ENCODE assay signal across 25 cellular contexts in genomic region chr11:103086461-103086860, GRCh38. TPM values are rescaled to one million over a fixed set of nuclear protein-coding genes. Genes with fewer than 3 reads are reported as not detected.
DNase-seq lines count a peak whose midpoint lies in the region; ATAC-seq, FAIRE-seq and TF ChIP-seq lines count a peak whose summit lies in the region.
"Had no signal": no experiment of that assay in that cellular context is flagged by ENCODE, and none has a peak within 500 bp of the region (broad histone marks: within the 10 kb centered on the region; RNA-seq: fewer than 3 reads in every experiment).

No MANE protein-coding gene starts in this region.

- no peak overlapping the region for H2AK5ac ChIP-seq in IMR-90 (ENCODE audit: low read depth, low read length)

- no peak overlapping the region for H2BK120ac ChIP-seq in IMR-90 (ENCODE audit: low read depth, low read length)

- H2BK20ac ChIP-seq in IMR-90 (ENCODE audit: low read depth, low read length): no peak overlapping the region

- in situ Hi-C loops in IMR-90 (cut with MboI; ENCODE audit: low sequenced_read_pairs) (no loop called here), GM12878 (cut with MboI) (no loop called here)

- no peak overlapping the region for H3K14ac ChIP-seq in IMR-90 (replicated peaks; ENCODE audit: low read depth, low read length)

- TF ChIP-seq CTCF in D721Med (IDR thresholded peaks at IDR 0.05; ENCODE audit: insufficient read depth, missing control alignments) (no peak), IMR-90 (conservative IDR thresholded peaks at IDR 0.05; ENCODE audit: low read depth, low read length) (no peak), GM12878 (IDR thresholded peaks at IDR 0.05 in 2 of 3, conservative IDR thresholded peaks at IDR 0.05 in 1 of 3; ENCODE audit: control insufficient read depth in 2 of 3, extremely low read depth in 1 of 3, insufficient read depth in 1 of 3, low read depth in 3 of 3, low read length in 3 of 3) (no peak), dorsolateral prefrontal cortex (IDR thresholded peaks at IDR 0.05 in 54 of 56, conservative IDR thresholded peaks at IDR 0.05 in 2 of 56; ENCODE audit: low read depth in 1 of 56, partially characterized antibody in 56 of 56) (no peak)

- TF ChIP-seq POLR2A in IMR-90 (IDR thresholded peaks at IDR 0.05; ENCODE audit: low read depth, low read length) (no peak), GM12878 (IDR thresholded peaks at IDR 0.05; ENCODE audit: low read depth, low read length) (no peak)

- no peak overlapping the region for H3K9ac ChIP-seq in IMR-90 (ENCODE audit: low read depth, low read length)
- H3K9ac ChIP-seq in GM12878 (ENCODE audit: control insufficient read depth, insufficient read depth, low read length): no peak overlapping the region

- H3K4me2 ChIP-seq in IMR-90 (ENCODE audit: low read depth, low read length) (no peak overlapping the region), GM12878 (ENCODE audit: control insufficient read depth, insufficient read depth) (no peak overlapping the region)
- H3K4me2 ChIP-seq: hepatocyte had no signal

- H4K91ac ChIP-seq in IMR-90 (ENCODE audit: insufficient read depth, low read depth, low read length): no peak overlapping the region

- no peak overlapping the region for H3K4ac ChIP-seq in IMR-90 (ENCODE audit: low read depth, low read length)

- no peak overlapping the region for H4K8ac ChIP-seq in IMR-90 (ENCODE audit: low read depth in 2 of 2, low read length in 2 of 2)

- H3K79me2 ChIP-seq in GM12878 (ENCODE audit: control insufficient read depth, insufficient read depth, low read length): peaks cover 52% of the 10 kb centered on the region

- RAD21 ChIA-PET in GM12878 (lab: Charles Lee; ENCODE audit: unreplicated experiment): no interaction called here

- peaks cover 3% of the 10 kb centered on the region; the same call in 1 of the 2 replicates for H3K9me1 ChIP-seq in IMR-90 (ENCODE audit: insufficient read depth, low read length)

- intact Hi-C loops in IMR-90 (cut with micrococcal nuclease) (no loop called here), GM12878 (cut with micrococcal nuclease; ENCODE audit: unreplicated experiment) (no loop called here), dorsolateral prefrontal cortex (cut with DNase I) (no loop called here)

- H2BK15ac ChIP-seq in IMR-90 (ENCODE audit: low read depth, low read length): no peak overlapping the region

- H2AK9ac ChIP-seq in IMR-90 (replicated peaks; ENCODE audit: low read depth, low read length, poor library complexity): no peak overlapping the region

- dilution Hi-C loops in IMR-90 (cut with HindIII; ENCODE audit: low sequenced_read_pairs, unreplicated experiment): no loop called here

- FAIRE-seq in D721Med (lab: Jason Lieb, UNC) (peak; percentile 67), GM12878 (lab: Jason Lieb, UNC) (no peak)
- FAIRE-seq: urothelium cell line had no signal

- H3K9me3 ChIP-seq in IMR-90 (ENCODE audit: control insufficient read depth, insufficient read depth, low read length) (no peaks in the 10 kb centered on the region), GM12878 (replicated peaks; ENCODE audit: control insufficient read depth, insufficient read depth, low read length) (no peaks in the 10 kb centered on the region), SJCRH30 (replicated peaks) (no peaks in the 10 kb centered on the region)
- H3K9me3 ChIP-seq: prostate gland, suprapubic skin had no signal

- H4K5ac ChIP-seq in IMR-90 (ENCODE audit: low read depth, low read length): no peak overlapping the region

- no peak overlapping the region for H3K23ac ChIP-seq in IMR-90 (ENCODE audit: low read depth, low read length)

- TF ChIP-seq RAD21 in IMR-90 (IDR thresholded peaks at IDR 0.05; ENCODE audit: low read length) (no peak), GM12878 (IDR thresholded peaks at IDR 0.05; ENCODE audit: insufficient read depth, low read depth, low read length) (no peak)

- POLR2A ChIA-PET in IMR-90 (lab: Charles Lee; ENCODE audit: unreplicated experiment) (no interaction called here), GM12878 (lab: Charles Lee) (interaction anchor here (1.7 kb wide), 1 partner anchor 16 kb away, joined by 6 read pairs; no protein-coding TSS in a partner anchor)

- CTCF ChIA-PET in IMR-90 (lab: Yijun Ruan, JAX) (interaction anchor here (0.6 kb wide), 1 partner anchor 29 kb away, joined by 3 read pairs; no protein-coding TSS in a partner anchor), GM12878 (lab: Yijun Ruan, JAX) (interaction anchor here (0.6 kb wide), 1 partner anchor 1067 kb away, joined by 3 read pairs; no protein-coding TSS in a partner anchor)

- TF ChIP-seq EP300 in GM12878 (IDR thresholded peaks at IDR 0.05; ENCODE audit: borderline replicate concordance in 1 of 2, control insufficient read depth in 1 of 2, low read depth in 2 of 2, low read length in 2 of 2): no peak

- H3K18ac ChIP-seq in IMR-90 (ENCODE audit: low read depth, low read length): no peak overlapping the region

- H2AFZ ChIP-seq in IMR-90 (replicated peaks; ENCODE audit: low read length, poor library complexity) (no peak overlapping the region), GM12878 (ENCODE audit: control insufficient read depth, low read depth, low read length) (no peak overlapping the region)
- H2AFZ ChIP-seq: hepatocyte had no signal

- H3K36me3 ChIP-seq in IMR-90 (ENCODE audit: control insufficient read depth, insufficient read depth, low read length): peaks cover 10% of the 10 kb centered on the region
- peaks cover 0 to 5% of the 10 kb centered on the region in 2 experiments; a peak in 2 of 4 replicates for H3K36me3 ChIP-seq in GM12878 (ENCODE audit: control insufficient read depth in 2 of 2, insufficient read depth in 2 of 2, low read length in 1 of 2)
- peaks cover 14% of the 10 kb centered on the region for H3K36me3 ChIP-seq in SJCRH30
- H3K36me3 ChIP-seq: prostate gland had no signal

- H3K4me3 ChIP-seq in IMR-90 (ENCODE audit: insufficient read depth, low read depth, low read length) (no peak overlapping the region), GM12878 (no peak overlapping the region), SJCRH30 (no peak overlapping the region), dorsolateral prefrontal cortex (no peak overlapping the region)
- H3K4me3 ChIP-seq: hepatocyte, prostate gland, skin epidermis, suprapubic skin had no signal

- DNase-seq in D721Med (ENCODE audit: insufficient read length, low spot score) (no peak), IMR-90 (peak; percentile 36), GM12878 (ENCODE audit: low read depth, low spot score) (no peak), iris pigment epithelial cell (ENCODE audit: low read depth) (peak; percentile 63), ecto neural progenitor cell (ENCODE audit: low spot score) (no peak), SJCRH30 (no peak), NCI-H446 (lab: John Stamatoyannopoulos, UW) (no peak), dorsolateral prefrontal cortex (no peak)
- DNase-seq: activated CD4-positive, alpha-beta T cell treated with anti-CD3 and anti-CD28 coated beads, Interleukin-2, amount 10 ng/mL, durations not matched to agents 24 days and 14 days; activated CD8-positive, alpha-beta memory T cell treated with anti-CD3 and anti-CD28 coated beads, Interleukin-2, amount 50 U/mL, for 48 hours; activated effector memory CD4-positive, alpha-beta T cell treated with Interleukin-2 at 50 U/mL for 16 hours; CD4-positive, alpha-beta T cell; DMS 273 treated with DMSO at 0.1 percent for 48 hours; GDM1; NCI-H1092; NCI-H187 treated with DMSO at 0.1 percent for 48 hours; NCI-H82; SIG-M5; stimulated activated CD4-positive, alpha-beta T cell treated with anti-CD3 and anti-CD28 coated beads, Interleukin-2, amount 100 ng/mL, for 24 hours had no signal

- H3K27ac ChIP-seq in IMR-90 (ENCODE audit: insufficient read depth, low read length): no peak overlapping the region
- H3K27ac ChIP-seq in GM12878 (ENCODE audit: control insufficient read depth, insufficient read depth): no peak overlapping the region
- H3K27ac ChIP-seq in SJCRH30: no peak overlapping the region
- no peak overlapping the region for H3K27ac ChIP-seq in dorsolateral prefrontal cortex
- H3K27ac ChIP-seq: hepatocyte, prostate gland, skin epidermis, suprapubic skin had no signal

- ATAC-seq in IMR-90 (ENCODE audit: low read depth) (no peak), GM12878 (peak; percentile 4; the same call in 1 of the 3 replicates)
- ATAC-seq: stimulated activated effector memory CD8-positive, alpha-beta T cell treated with anti-CD3 and anti-CD28 coated beads, Interleukin-12 subunit alpha, Interleukin-12 subunit beta, amount 100 ng/mL, for 72 hours had no signal

- peaks cover 3 to 35% of the 10 kb centered on the region in 2 experiments; a peak in 3 of 4 replicates for H3K79me1 ChIP-seq in IMR-90 (ENCODE audit: low read depth in 1 of 2, low read length in 2 of 2)

- no peaks in the 10 kb centered on the region for H3K4me1 ChIP-seq in IMR-90 (ENCODE audit: control insufficient read depth, insufficient read depth, low read length)
- no peaks in the 10 kb centered on the region for H3K4me1 ChIP-seq in GM12878 (ENCODE audit: control insufficient read depth, insufficient read depth, low read length)
- H3K4me1 ChIP-seq in SJCRH30: peaks cover 6% of the 10 kb centered on the region; the same call in 1 of the 2 replicates
- H3K4me1 ChIP-seq: prostate gland had no signal

- H2BK5ac ChIP-seq in IMR-90 (ENCODE audit: low read depth, low read length, poor library complexity, severe bottlenecking): no peak overlapping the region

- BruUV-seq in IMR-90 (replicated peaks; lab: Mats Ljungman, UMichigan) (no TSS peak), GM12878 (replicated peaks; lab: Mats Ljungman, UMichigan) (no TSS peak)

- SMC1A ChIA-PET in GM12878 (lab: Charles Lee; ENCODE audit: uncharacterized antibody, unreplicated experiment): interaction anchor here (0.7 to 0.8 kb wide), 2 partner anchors 9 to 104 kb away, joined by 3 read pairs; no protein-coding TSS in a partner anchor

- no peak overlapping the region for H3K56ac ChIP-seq in IMR-90 (ENCODE audit: extremely low read depth, insufficient read depth, low read length)

- H4K20me1 ChIP-seq in IMR-90 (ENCODE audit: insufficient read depth, low read length): peaks cover 10% of the 10 kb centered on the region
- H4K20me1 ChIP-seq in GM12878 (ENCODE audit: control insufficient read depth, insufficient read depth): no peaks in the 10 kb centered on the region

- no peaks in the 10 kb centered on the region for H3K27me3 ChIP-seq in IMR-90 (ENCODE audit: control insufficient read depth, insufficient read depth, low read length)
- H3K27me3 ChIP-seq in GM12878 (replicated peaks in 1 of 2; ENCODE audit: control insufficient read depth in 2 of 2, insufficient read depth in 2 of 2, low read length in 1 of 2): no peaks in the 10 kb centered on the region
- no peaks in the 10 kb centered on the region for H3K27me3 ChIP-seq in SJCRH30
- H3K27me3 ChIP-seq in dorsolateral prefrontal cortex: no peaks in the 10 kb centered on the region
- H3K27me3 ChIP-seq: hepatocyte, suprapubic skin had no signal

RNA-seq across cellular contexts. Expression of gene DCUN1D5, which starts 5.5 kb away (rescaled TPM):
- total RNA-seq in IMR-90 (2012; rRNA removed): 58.3 and 69.4 TPM in 2 replicates
- 46.8 and 47.8 TPM in 2 replicates for polyA plus RNA-seq in IMR-90 (2012; rRNA removed)
- 53.6 and 73.5 TPM in 2 replicates for polyA plus RNA-seq in IMR-90 (2012; cell fraction: cytosol; rRNA removed)
- polyA plus RNA-seq in IMR-90 (2012; cell fraction: nucleus; rRNA removed; ENCODE audit: low replicate concordance): 17.6 and 26.5 TPM in 2 replicates
- total RNA-seq in GM12878 (2013; cell fraction: nucleolus; rRNA removed): 54.9 and 60.0 TPM in 2 replicates
- 70.0 and 76.2 TPM in 2 replicates for total RNA-seq in GM12878 (2014; rRNA removed)
- 55.2 and 55.3 TPM in 2 replicates for total RNA-seq in GM12878 (2014; rRNA removed; fragmentation: Illumina TruSeq; extraction: Trizol)
- total RNA-seq in GM12878 (2021): 43.4 and 47.5 TPM in 2 replicates
- 30.9 TPM for polyA plus RNA-seq in GM12878 (2011; ENCODE audit: low read depth)
- 65.9 and 106 TPM in 2 replicates for polyA plus RNA-seq in GM12878 (2011; rRNA removed)
- polyA plus RNA-seq in GM12878 (2011; cell fraction: cytosol; rRNA removed): 39.6 and 42.2 TPM in 2 replicates
- polyA plus RNA-seq in GM12878 (2011; cell fraction: nucleus; rRNA removed): 30.3 TPM in 2 replicates
- polyA plus RNA-seq in GM12878 (2012): 44.5 and 47.3 TPM in 2 replicates
- 37.5 and 42.0 TPM in 2 replicates for polyA plus RNA-seq in GM12878 (2014; fragmentation: Illumina TruSeq; extraction: Trizol)
- polyA plus RNA-seq in GM12878 (2014; fragmentation: Nextera tagmentation; extraction: Ambion mirVana): 10 to 100 TPM; 20.4 to 42.8 TPM
- 70.5 and 74.6 TPM in 2 replicates for polyA plus RNA-seq in GM12878 (2014; rRNA removed)
- 10 to 100 TPM; 82.3 to 87.0 TPM for polyA plus RNA-seq in GM12878 (2016; fragmentation: Nextera tagmentation; extraction: Ambion mirVana)
- polyA minus RNA-seq in GM12878 (2011; rRNA and poly(A)+ RNA removed): 11.9 and 19.5 TPM in 2 replicates
- 16.2 and 19.9 TPM in 2 replicates for polyA minus RNA-seq in GM12878 (2011; cell fraction: cytosol; rRNA and poly(A)+ RNA removed)
- polyA minus RNA-seq in GM12878 (2011; cell fraction: nucleus; rRNA and poly(A)+ RNA removed): 21.4 and 34.0 TPM in 2 replicates
- 51.7 and 52.7 TPM in 2 replicates for total RNA-seq in SJCRH30 (2014; rRNA removed; shearing (Covaris generic))
- total RNA-seq in dorsolateral prefrontal cortex: 10 to 100 TPM; 20.0 to 43.8 (median 31.2) TPM

RNA-seq across cellular contexts. Expression of gene DYNC2H1, which starts 22.8 kb away (rescaled TPM):
- total RNA-seq in IMR-90 (2012; rRNA removed) (21.0 and 25.3 TPM in 2 replicates), GM12878 (2014; rRNA removed) (0.11 and 0.17 TPM in 2 replicates), GM12878 (2014; rRNA removed; fragmentation: Illumina TruSeq; extraction: Trizol) (0.22 and 0.23 TPM in 2 replicates), GM12878 (2021) (0.23 and 0.29 TPM in 2 replicates), dorsolateral prefrontal cortex (10 to 100 TPM; 28.3 to 52.3 (median 40.6) TPM)
- polyA plus RNA-seq in IMR-90 (2012; rRNA removed) (4.3 and 5.7 TPM in 2 replicates), GM12878 (2011; rRNA removed) (3.9 and 6.5 TPM in 2 replicates), GM12878 (2014; fragmentation: Illumina TruSeq; extraction: Trizol) (0.10 and 0.12 TPM in 2 replicates), GM12878 (2014; fragmentation: Nextera tagmentation; extraction: Ambion mirVana) (not detected), GM12878 (2014; rRNA removed) (0.45 TPM in 1 of 2 replicates, not detected in the other), GM12878 (2016; fragmentation: Nextera tagmentation; extraction: Ambion mirVana) (under 1 TPM; 0.16 to 0.25 TPM)
- polyA plus RNA-seq in IMR-90 (2012; cell fraction: cytosol; rRNA removed): 1.2 and 1.4 TPM in 2 replicates
- 1.4 and 17.0 TPM in 2 replicates for polyA plus RNA-seq in IMR-90 (2012; cell fraction: nucleus; rRNA removed; ENCODE audit: low replicate concordance)
- total RNA-seq in GM12878 (2013; cell fraction: nucleolus; rRNA removed): 3.8 and 4.6 TPM in 2 replicates
- 0.03 TPM for polyA plus RNA-seq in GM12878 (2011; ENCODE audit: low read depth)
- polyA plus RNA-seq in GM12878 (2011; cell fraction: cytosol; rRNA removed): 1.4 and 1.8 TPM in 2 replicates
- 4.2 and 7.4 TPM in 2 replicates for polyA plus RNA-seq in GM12878 (2011; cell fraction: nucleus; rRNA removed)
- polyA plus RNA-seq in GM12878 (2012): 0.15 TPM in 2 replicates
- polyA minus RNA-seq in GM12878 (2011; rRNA and poly(A)+ RNA removed): 4.4 and 6.6 TPM in 2 replicates
- polyA minus RNA-seq in GM12878 (2011; cell fraction: cytosol; rRNA and poly(A)+ RNA removed): 1.2 and 1.6 TPM in 2 replicates
- 8.2 and 11.7 TPM in 2 replicates for polyA minus RNA-seq in GM12878 (2011; cell fraction: nucleus; rRNA and poly(A)+ RNA removed)
- 12.2 and 13.9 TPM in 2 replicates for total RNA-seq in SJCRH30 (2014; rRNA removed; shearing (Covaris generic))

Comparison
In these comparisons a context has a peak if more than half of its experiments do, and no peak if none do; other contexts are left out.
1. DNase-seq: peak in IMR-90 (single experiment) and iris pigment epithelial cell (single experiment); none in D721Med (single experiment), GM12878 (single experiment), ecto neural progenitor cell (single experiment), SJCRH30 (0 of 2), NCI-H446 (0 of 2) and dorsolateral prefrontal cortex (0 of 10).